Comparison of ENCODE assay signal across 12 cellular contexts in genomic region chr18:72160504-72161445, GRCh38.
DNase-seq lines count a peak whose midpoint lies in the region; ATAC-seq and TF ChIP-seq lines count a peak whose summit lies in the region.
"Had no signal": no experiment of that assay in that cellular context is flagged by ENCODE, and none has a peak within 500 bp of the region (broad histone marks: within the 10 kb centered on the region; RNA-seq: fewer than 3 reads in every experiment).

No MANE protein-coding gene starts in this region.

- ATAC-seq in activated CD4-positive, alpha-beta T cell treated with anti-CD3 and anti-CD28 coated beads for 36 hours: peak; percentile 16
- peak; percentile 66 for ATAC-seq in HG03159 (IDR thresholded peaks at IDR 0.05; ENCODE audit: unreplicated experiment)
- ATAC-seq: GM23338 had no signal

- in situ Hi-C loops in brain microvascular endothelial cell (cut with HindIII; ENCODE audit: low pct_ligation_motif_present, low sequenced_read_pairs): no loop called here

- no peak for TF ChIP-seq CTCF in type B pancreatic cell (conservative IDR thresholded peaks at IDR 0.05)
- no peak for TF ChIP-seq CTCF in brain microvascular endothelial cell (IDR thresholded peaks at IDR 0.05; ENCODE audit: low read depth, low read length, missing control alignments)

- H3K27me3 ChIP-seq in brain microvascular endothelial cell (replicated peaks): no peaks in the 10 kb centered on the region

- no peak overlapping the region for H3K4me3 ChIP-seq in brain microvascular endothelial cell (ENCODE audit: low read depth, low read length)
- H3K4me3 ChIP-seq: GM23338 had no signal

- intact Hi-C loops in activated CD4-positive, alpha-beta T cell treated with anti-CD3 and anti-CD28 coated beads for 36 hours (cut with DNase I, micrococcal nuclease): no loop called here
- intact Hi-C loops in activated CD4-positive, alpha-beta T cell treated with anti-CD3 and anti-CD28 coated beads, Interleukin-2, amount 10 ng/mL, durations not matched to agents 24 days and 14 days (cut with micrococcal nuclease): no loop called here
- intact Hi-C loops in head of caudate nucleus (cut with DNase I): no loop called here

- POLR2A ChIA-PET in activated CD4-positive, alpha-beta T cell treated with anti-CD3 and anti-CD28 coated beads for 36 hours (lab: Charles Lee): no interaction called here

- H3K4me3 Mint-ChIP-seq in activated CD4-positive, alpha-beta T cell treated with anti-CD3 and anti-CD28 coated beads for 36 hours: no peak overlapping the region
- H3K4me3 Mint-ChIP-seq in activated CD4-positive, alpha-beta T cell treated with anti-CD3 and anti-CD28 coated beads, Interleukin-2, amount 10 ng/mL, durations not matched to agents 24 days and 14 days: no peak overlapping the region
- peak overlapping the region; percentile 32 for H3K4me3 Mint-ChIP-seq in type B pancreatic cell
- H3K4me3 Mint-ChIP-seq: GM23338 had no signal

- no peaks in the 10 kb centered on the region for H3K36me3 ChIP-seq in brain microvascular endothelial cell (replicated peaks)

- no peaks in the 10 kb centered on the region for H3K27me3 Mint-ChIP-seq in activated CD4-positive, alpha-beta T cell treated with anti-CD3 and anti-CD28 coated beads for 36 hours
- no peaks in the 10 kb centered on the region for H3K27me3 Mint-ChIP-seq in activated CD4-positive, alpha-beta T cell treated with anti-CD3 and anti-CD28 coated beads, Interleukin-2, amount 10 ng/mL, durations not matched to agents 24 days and 14 days
- H3K27me3 Mint-ChIP-seq in type B pancreatic cell: no peaks in the 10 kb centered on the region

- H3K36me3 Mint-ChIP-seq in activated CD4-positive, alpha-beta T cell treated with anti-CD3 and anti-CD28 coated beads for 36 hours (ENCODE audit: low read depth): no peaks in the 10 kb centered on the region
- no peaks in the 10 kb centered on the region for H3K36me3 Mint-ChIP-seq in activated CD4-positive, alpha-beta T cell treated with anti-CD3 and anti-CD28 coated beads, Interleukin-2, amount 10 ng/mL, durations not matched to agents 24 days and 14 days (ENCODE audit: low read depth)
- no peaks in the 10 kb centered on the region for H3K36me3 Mint-ChIP-seq in type B pancreatic cell

- no peak for DNase-seq in activated CD4-positive, alpha-beta T cell treated with anti-CD3 and anti-CD28 coated beads for 36 hours
- no peak for DNase-seq in activated CD4-positive, alpha-beta T cell treated with anti-CD3 and anti-CD28 coated beads, Interleukin-2, amount 10 ng/mL, durations not matched to agents 24 days and 14 days
- peak; percentile 79 for DNase-seq in NCI-H748 treated with DMSO at 0.1 percent for 48 hours (lab: John Stamatoyannopoulos, UW)
- no peak for DNase-seq in type B pancreatic cell (ENCODE audit: extremely low spot score, unreplicated experiment)
- no peak for DNase-seq in head of caudate nucleus
- DNase-seq in DMS 273 (lab: John Stamatoyannopoulos, UW; ENCODE audit: unreplicated experiment): no peak
- DNase-seq in brain microvascular endothelial cell: no peak
- DNase-seq: activated effector memory CD4-positive, alpha-beta T cell treated with Interleukin-2 at 50 U/mL for 16 hours; IMR-90 had no signal

- no peak overlapping the region for H3K27ac Mint-ChIP-seq in activated CD4-positive, alpha-beta T cell treated with anti-CD3 and anti-CD28 coated beads for 36 hours
- H3K27ac Mint-ChIP-seq in activated CD4-positive, alpha-beta T cell treated with anti-CD3 and anti-CD28 coated beads, Interleukin-2, amount 10 ng/mL, durations not matched to agents 24 days and 14 days: no peak overlapping the region
- no peak overlapping the region for H3K27ac Mint-ChIP-seq in type B pancreatic cell
- H3K27ac Mint-ChIP-seq: GM23338 had no signal

- no peak overlapping the region for H3K27ac ChIP-seq in brain microvascular endothelial cell
- H3K27ac ChIP-seq: VCaP had no signal

- no peaks in the 10 kb centered on the region for H3K4me1 Mint-ChIP-seq in activated CD4-positive, alpha-beta T cell treated with anti-CD3 and anti-CD28 coated beads for 36 hours
- no peaks in the 10 kb centered on the region for H3K4me1 Mint-ChIP-seq in activated CD4-positive, alpha-beta T cell treated with anti-CD3 and anti-CD28 coated beads, Interleukin-2, amount 10 ng/mL, durations not matched to agents 24 days and 14 days
- no peaks in the 10 kb centered on the region for H3K4me1 Mint-ChIP-seq in type B pancreatic cell (ENCODE audit: unreplicated experiment)
- H3K4me1 Mint-ChIP-seq: GM23338 had no signal

- CTCF ChIA-PET in activated CD4-positive, alpha-beta T cell treated with anti-CD3 and anti-CD28 coated beads for 36 hours (lab: Charles Lee): no interaction called here

- H3K9me3 Mint-ChIP-seq in activated CD4-positive, alpha-beta T cell treated with anti-CD3 and anti-CD28 coated beads for 36 hours (ENCODE audit: low read depth): no peaks in the 10 kb centered on the region
- H3K9me3 Mint-ChIP-seq in activated CD4-positive, alpha-beta T cell treated with anti-CD3 and anti-CD28 coated beads, Interleukin-2, amount 10 ng/mL, durations not matched to agents 24 days and 14 days: no peaks in the 10 kb centered on the region
- H3K9me3 Mint-ChIP-seq in type B pancreatic cell: no peaks in the 10 kb centered on the region
